13 cellular contexts compared by ENCODE assay signal in genomic region chr2:239113164-239113563, GRCh38.
DNase-seq lines count a peak whose midpoint lies in the region; ATAC-seq and TF ChIP-seq lines count a peak whose summit lies in the region.
"Had no signal": no experiment of that assay in that cellular context is flagged by ENCODE, and none has a peak within 500 bp of the region (broad histone marks: within the 10 kb centered on the region; RNA-seq: fewer than 3 reads in every experiment).

No MANE protein-coding gene starts in this region.

- no peak overlapping the region for H2AFZ ChIP-seq in SK-N-SH (ENCODE audit: low read depth)

- H3K27ac ChIP-seq in dorsolateral prefrontal cortex, result peak overlapping the region in 53 of 59 donors; percentile 13 to 90 (median 72)
- H3K27ac ChIP-seq in left lung, result peak overlapping the region; percentile 46 to 53
- H3K27ac ChIP-seq in stomach, result peak overlapping the region; percentile 12 to 83 (median 45)
- H3K27ac ChIP-seq in SK-N-SH (ENCODE audit: low read depth in 2 of 2, low read length in 1 of 2), result peak overlapping the region in 1 of 2 experiments; percentile 11; a peak in 1 of 4 replicates
- H3K27ac ChIP-seq: cardiac muscle cell had no signal

- CTCF ChIA-PET in SK-N-SH (lab: Yijun Ruan, JAX), result interaction anchor here (1.0 to 1.5 kb wide), 3 partner anchors 31 to 328 kb away, joined by 3 to 4 read pairs (median 3); no protein-coding TSS in a partner anchor

- no peaks in the 10 kb centered on the region for H3K9me2 ChIP-seq in SK-N-SH

- ATAC-seq in left lung, result peak; percentile 50
- ATAC-seq: Panc1 had no signal

- H3K9ac ChIP-seq in SK-N-SH, result no peak overlapping the region

- H3K4me1 ChIP-seq in left lung (peaks cover 8 to 25% of the 10 kb centered on the region in 2 donors), stomach (peaks cover 35 to 73% (median 59%) of the 10 kb centered on the region in 4 donors), SK-N-SH (ENCODE audit: control insufficient read depth in 1 of 2, insufficient read depth in 2 of 2, low read depth in 1 of 2, low read length in 1 of 2) (peaks cover 0 to 58% of the 10 kb centered on the region in 2 experiments; a peak in 1 of 4 replicates)
- H3K4me1 ChIP-seq: Caco-2 had no signal

- DNase-seq in Kasumi-1 (lab: John Stamatoyannopoulos, UW), result peak; percentile 14 to 21
- no peak for DNase-seq in dorsolateral prefrontal cortex
- peak in 1 of 2 donors; percentile 60 for DNase-seq in left lung
- peak; percentile 67 for DNase-seq in stomach
- no peak for DNase-seq in T-helper 1 cell
- no peak for DNase-seq in cerebellar nuclear complex (lab: John Stamatoyannopoulos, UW)
- DNase-seq in SK-N-SH, result no peak
- DNase-seq in nucleus accumbens (lab: John Stamatoyannopoulos, UW), result no peak
- DNase-seq: activated T-cell treated with anti-CD3 and anti-CD28 coated beads, Interleukin-2, amount 50 U/mL, for 24 hours; GOT3 had no signal

- POLR2A ChIA-PET in SK-N-SH (lab: Yijun Ruan, JAX), result no interaction called here

- no peak for TF ChIP-seq POLR2A in stomach (IDR thresholded peaks at IDR 0.05)

- H3F3A ChIP-seq in SK-N-SH (replicated peaks; ENCODE audit: insufficient read depth), result no peaks in the 10 kb centered on the region

- no peak for TF ChIP-seq CTCF in dorsolateral prefrontal cortex (IDR thresholded peaks at IDR 0.05 in 54 of 56, conservative IDR thresholded peaks at IDR 0.05 in 2 of 56; ENCODE audit: low read depth in 1 of 56, partially characterized antibody in 56 of 56)
- TF ChIP-seq CTCF in left lung (IDR thresholded peaks at IDR 0.05), result no peak
- no peak for TF ChIP-seq CTCF in stomach (IDR thresholded peaks at IDR 0.05)
- no peak for TF ChIP-seq CTCF in SK-N-SH (IDR thresholded peaks at IDR 0.05)

- H3K9me3 ChIP-seq in left lung (no peaks in the 10 kb centered on the region), stomach (no peaks in the 10 kb centered on the region), SK-N-SH (no peaks in the 10 kb centered on the region)
- H3K9me3 ChIP-seq: Caco-2 had no signal

- intact Hi-C loops in dorsolateral prefrontal cortex (cut with DNase I), result no loop called here
- intact Hi-C loops in left lung (cut with DNase I), result no loop called here
- intact Hi-C loops in stomach (cut with DNase I; ENCODE audit: low total_unique reads), result no loop called here

- no peaks in the 10 kb centered on the region for H3K27me3 ChIP-seq in dorsolateral prefrontal cortex
- no peaks in the 10 kb centered on the region for H3K27me3 ChIP-seq in left lung
- no peaks in the 10 kb centered on the region for H3K27me3 ChIP-seq in stomach
- no peaks in the 10 kb centered on the region for H3K27me3 ChIP-seq in SK-N-SH (ENCODE audit: insufficient read depth)
- H3K27me3 ChIP-seq: cardiac muscle cell had no signal

- H3K4me3 ChIP-seq in dorsolateral prefrontal cortex (no peak overlapping the region), left lung (no peak overlapping the region), stomach (no peak overlapping the region), SK-N-SH (ENCODE audit: low read depth in 2 of 2, low read length in 1 of 2) (no peak overlapping the region)
- H3K4me3 ChIP-seq: cardiac muscle cell had no signal

- H3K36me3 ChIP-seq in left lung, result peaks cover 0 to 83% of the 10 kb centered on the region in 2 donors
- peaks cover 11 to 53% (median 44%) of the 10 kb centered on the region in 4 donors for H3K36me3 ChIP-seq in stomach
- peaks cover 0 to 14% of the 10 kb centered on the region in 2 experiments for H3K36me3 ChIP-seq in SK-N-SH (replicated peaks in 1 of 2; ENCODE audit: control insufficient read depth in 1 of 2, insufficient read depth in 2 of 2, low read length in 1 of 2)
- H3K36me3 ChIP-seq: cardiac muscle cell had no signal

- WGBS in stomach, 5 donors, result 8 to 22% (median 15%) methylated on average over 11 to 12 of the region's 12 CpGs
- 94% methylated on average over 12 of the region's 12 CpGs for WGBS in SK-N-SH (ENCODE audit: low lambda C conversion rate)

- TF ChIP-seq EP300 in stomach (IDR thresholded peaks at IDR 0.05) (no peak), SK-N-SH (IDR thresholded peaks at IDR 0.05; ENCODE audit: borderline replicate concordance in 1 of 2, low read depth in 1 of 2, low read length in 1 of 2) (no peak)

- TF ChIP-seq RAD21 in SK-N-SH (IDR thresholded peaks at IDR 0.05; ENCODE audit: low read length), result no peak

- H3K79me2 ChIP-seq in SK-N-SH (ENCODE audit: insufficient read depth), result no peaks in the 10 kb centered on the region

- H4K20me1 ChIP-seq in SK-N-SH (ENCODE audit: insufficient read depth), result no peaks in the 10 kb centered on the region

- H3K4me2 ChIP-seq in SK-N-SH, result no peak overlapping the region

TF ChIP-seq in SK-N-SH, 30 proteins besides CTCF, POLR2A, EP300 and RAD21:
- no peak for TF ChIP-seq TAF1 (IDR thresholded peaks at IDR 0.05; ENCODE audit: borderline replicate concordance, low read depth, low read length)
- no peak for TF ChIP-seq EZH2phosphoT487 (IDR thresholded peaks at IDR 0.05; ENCODE audit: borderline replicate concordance, low read depth)
- no peak for TF ChIP-seq RCOR1 (IDR thresholded peaks at IDR 0.05; ENCODE audit: low read length)
- no peak for TF ChIP-seq SIN3A (IDR thresholded peaks at IDR 0.05; ENCODE audit: borderline replicate concordance, low read depth, low read length)
- TF ChIP-seq MAX (IDR thresholded peaks at IDR 0.05; ENCODE audit: low read depth), result no peak

Comparison
In these comparisons a context has a peak if more than half of its experiments do, and no peak if none do; other contexts are left out.
1. DNase-seq: peak in Kasumi-1 (2 of 2) and stomach (single experiment); none in dorsolateral prefrontal cortex (0 of 10), T-helper 1 cell (0 of 5), cerebellar nuclear complex (0 of 2), SK-N-SH (single experiment) and nucleus accumbens (0 of 56).